In the genomic region with DNA sequence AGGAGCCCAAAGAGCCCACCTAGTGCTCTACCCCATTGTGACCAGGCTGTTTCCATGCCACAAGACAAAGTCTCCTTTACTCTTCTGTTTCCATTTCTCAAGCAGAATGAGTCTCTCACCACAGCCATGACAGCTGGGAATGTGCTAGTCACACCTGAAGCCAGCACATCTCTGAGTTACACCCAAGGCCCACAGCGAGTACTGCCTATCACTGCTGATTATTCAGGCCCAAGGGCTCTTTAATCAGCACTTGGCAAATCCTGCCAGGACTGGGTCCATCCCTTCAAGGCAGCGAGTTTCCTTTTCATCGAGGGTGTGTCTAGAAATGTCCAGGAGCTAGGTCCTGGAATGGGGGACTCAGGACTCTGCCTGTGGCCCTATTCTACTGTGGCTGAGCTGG, we compare ENCODE assay signal across 1 cellular context.
TF ChIP-seq lines count a peak whose summit lies in the region.

No MANE protein-coding gene starts in this region.

TF ChIP-seq in IMR-90, 13 proteins besides CTCF, POLR2A, EP300 and RAD21 (continued from another document):
- TF ChIP-seq, protein P1, sequence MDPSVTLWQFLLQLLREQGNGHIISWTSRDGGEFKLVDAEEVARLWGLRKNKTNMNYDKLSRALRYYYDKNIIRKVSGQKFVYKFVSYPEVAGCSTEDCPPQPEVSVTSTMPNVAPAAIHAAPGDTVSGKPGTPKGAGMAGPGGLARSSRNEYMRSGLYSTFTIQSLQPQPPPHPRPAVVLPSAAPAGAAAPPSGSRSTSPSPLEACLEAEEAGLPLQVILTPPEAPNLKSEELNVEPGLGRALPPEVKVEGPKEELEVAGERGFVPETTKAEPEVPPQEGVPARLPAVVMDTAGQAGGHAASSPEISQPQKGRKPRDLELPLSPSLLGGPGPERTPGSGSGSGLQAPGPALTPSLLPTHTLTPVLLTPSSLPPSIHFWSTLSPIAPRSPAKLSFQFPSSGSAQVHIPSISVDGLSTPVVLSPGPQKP (IDR thresholded peaks at IDR 0.05; ENCODE audit: borderline replicate concordance, low read depth, low read length) = no peak
- TF ChIP-seq NFE2L2 (IDR thresholded peaks at IDR 0.05; ENCODE audit: low read depth, low read length) = no peak
TF ChIP-seq in IMR-90: peak in this region for 0.
